In the genomic region with DNA sequence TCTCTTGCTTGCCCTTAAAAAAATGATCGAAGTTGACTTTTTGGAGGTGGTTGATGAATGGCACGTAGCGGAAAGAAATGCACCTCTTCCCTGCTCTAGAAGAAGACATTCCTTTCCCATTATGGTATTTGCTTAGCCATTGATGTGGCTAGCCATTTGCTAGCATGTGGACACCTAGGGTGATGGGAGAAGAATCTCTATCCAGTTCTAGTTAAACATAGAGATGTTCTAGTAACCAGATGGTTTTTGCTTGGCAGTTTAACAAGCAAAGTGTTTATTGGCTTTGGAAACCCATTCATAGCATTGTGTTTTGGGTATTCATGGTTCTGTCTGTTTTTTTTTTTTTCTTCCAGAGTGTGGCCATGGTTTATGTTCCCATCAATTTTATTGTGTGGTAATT, we compare ENCODE assay signal across 18 cellular contexts.
"Had no signal": no experiment of that assay in that cellular context is flagged by ENCODE, and none has a peak within 500 bp of the region (broad histone marks: within the 10 kb centered on the region; RNA-seq: fewer than 3 reads in every experiment).

No MANE protein-coding gene starts in this region.

- H3K4me3 Mint-ChIP-seq: naive thymus-derived CD8-positive, alpha-beta T cell; stimulated activated effector memory CD8-positive, alpha-beta T cell treated with anti-CD3 and anti-CD28 coated beads, Interleukin-12 subunit alpha, Interleukin-12 subunit beta, amount 100 ng/mL, for 72 hours; type B pancreatic cell had no signal

- H3K4me1 Mint-ChIP-seq: naive thymus-derived CD8-positive, alpha-beta T cell; stimulated activated effector memory CD8-positive, alpha-beta T cell treated with anti-CD3 and anti-CD28 coated beads, Interleukin-12 subunit alpha, Interleukin-12 subunit beta, amount 100 ng/mL, for 72 hours had no signal

- H3K27me3 ChIP-seq: dorsolateral prefrontal cortex, neutrophil, right lobe of liver, suprapubic skin, thyroid gland had no signal

- H3K36me3 Mint-ChIP-seq: naive thymus-derived CD8-positive, alpha-beta T cell; stimulated activated effector memory CD8-positive, alpha-beta T cell treated with anti-CD3 and anti-CD28 coated beads, Interleukin-12 subunit alpha, Interleukin-12 subunit beta, amount 100 ng/mL, for 72 hours; type B pancreatic cell had no signal

- H3K36me3 ChIP-seq: heart left ventricle, neutrophil, right lobe of liver, suprapubic skin, thyroid gland had no signal

- H3K4me3 ChIP-seq: dorsolateral prefrontal cortex, heart left ventricle, mucosa of descending colon, psoas muscle, right lobe of liver, suprapubic skin, thyroid gland had no signal

- H3K9me3 ChIP-seq: mucosa of descending colon, neutrophil, psoas muscle, right lobe of liver, suprapubic skin, thyroid gland had no signal

- H3K4me1 ChIP-seq: heart left ventricle, psoas muscle, right lobe of liver, suprapubic skin had no signal

- DNase-seq: dorsolateral prefrontal cortex; effector CD8-positive, alpha-beta T cell; foreskin melanocyte; heart left ventricle; hippocampal formation; mucosa of descending colon; naive thymus-derived CD8-positive, alpha-beta T cell; psoas muscle; retina; right lobe of liver; stimulated activated CD4-positive, alpha-beta T cell treated with anti-CD3 and anti-CD28 coated beads, Interleukin-4, amount 100 ng/mL, for 1 hour; stimulated activated CD8-positive, alpha-beta memory T cell treated with anti-CD3 and anti-CD28 coated beads, Interleukin-4, amount 100 ng/mL, for 48 hours; stimulated activated naive CD8-positive, alpha-beta T cell treated with anti-CD3 and anti-CD28 coated beads, Interleukin-15, Interleukin-2, amounts not matched to agents 100 U/mL and 50 U/mL, for 24 hours; thyroid gland had no signal

- ATAC-seq: heart left ventricle; mucosa of descending colon; naive thymus-derived CD8-positive, alpha-beta T cell; psoas muscle; right lobe of liver; stimulated activated effector memory CD8-positive, alpha-beta T cell treated with anti-CD3 and anti-CD28 coated beads, Interleukin-12 subunit alpha, Interleukin-12 subunit beta, amount 100 ng/mL, for 72 hours; stimulated activated naive CD8-positive, alpha-beta T cell treated with anti-CD3 and anti-CD28 coated beads, Interleukin-15, Interleukin-2, amounts not matched to agents 100 U/mL and 50 U/mL, for 24 hours had no signal

- H3K27ac Mint-ChIP-seq: stimulated activated effector memory CD8-positive, alpha-beta T cell treated with anti-CD3 and anti-CD28 coated beads, Interleukin-12 subunit alpha, Interleukin-12 subunit beta, amount 100 ng/mL, for 72 hours; type B pancreatic cell had no signal

- H3K9me3 Mint-ChIP-seq: naive thymus-derived CD8-positive, alpha-beta T cell; type B pancreatic cell had no signal
